In the genomic region with DNA sequence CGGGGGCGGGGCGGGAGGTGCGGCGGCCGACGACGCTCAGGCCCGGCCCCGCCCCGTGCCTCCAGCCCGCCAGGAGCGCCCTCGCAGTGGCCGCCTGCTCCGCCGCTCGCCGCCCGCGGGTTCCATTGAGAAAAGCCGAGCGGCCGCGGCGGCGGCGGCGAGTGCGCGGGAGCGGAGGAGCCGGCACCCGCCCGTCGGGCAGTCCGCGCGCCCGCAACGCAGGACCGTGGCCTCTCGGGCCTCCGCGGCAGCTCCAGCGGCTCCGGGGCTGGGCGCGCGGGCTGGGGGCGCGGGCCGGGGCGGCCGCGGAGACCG, we compare ENCODE assay signal across 8 cellular contexts. TPM values are rescaled to one million over a fixed set of nuclear protein-coding genes. Genes with fewer than 3 reads are reported as not detected.
DNase-seq lines count a peak whose midpoint lies in the region; ATAC-seq and TF ChIP-seq lines count a peak whose summit lies in the region.

A gene (plus strand): TSS at position 64 of the 315 bp plus-strand sequence. CDS start 359 bp downstream, outside the sequence.

- H3K4me2 ChIP-seq in OCI-LY1 (ENCODE audit: low read length): peak within 1 kb of the TSS; percentile 58

- no peaks in the 10 kb centered on the region for H3K9me2 ChIP-seq in OCI-LY1 (ENCODE audit: low read depth, low read length)

- no peaks in the 10 kb centered on the region for H3K36me3 ChIP-seq in OCI-LY1 (ENCODE audit: insufficient read depth, low read length)
- H3K36me3 ChIP-seq in esophagus muscularis mucosa: no peaks in the 10 kb centered on the region
- no peaks in the 10 kb centered on the region for H3K36me3 ChIP-seq in gastrocnemius medialis

- no peak for TF ChIP-seq EP300 in esophagus muscularis mucosa (IDR thresholded peaks at IDR 0.05)

- H3K9me3 ChIP-seq in OCI-LY1 (ENCODE audit: low read length) (no peaks in the 10 kb centered on the region), esophagus muscularis mucosa (no peaks in the 10 kb centered on the region), gastrocnemius medialis (no peaks in the 10 kb centered on the region)

- WGBS in esophagus muscularis mucosa: 0% methylated on average over 17 of the region's 57 CpGs

- ATAC-seq in gastrocnemius medialis (peak in 1 of 2 donors; percentile 9), GM19023 (IDR thresholded peaks at IDR 0.05; ENCODE audit: unreplicated experiment) (no peak)

- no peaks in the 10 kb centered on the region for H3F3A ChIP-seq in OCI-LY1 (ENCODE audit: insufficient read depth, low read length)

- H3K79me2 ChIP-seq in OCI-LY1 (ENCODE audit: insufficient read depth, low read length): no peaks in the 10 kb centered on the region

- peak within 1 kb of the TSS; percentile 67 for H3K4me3 ChIP-seq in OCI-LY1 (ENCODE audit: low read depth, low read length, poor library complexity, severe bottlenecking)
- peak within 1 kb of the TSS; percentile 65 to 71 (median 66) for H3K4me3 ChIP-seq in esophagus muscularis mucosa
- peak within 1 kb of the TSS; percentile 58 to 75 (median 62) for H3K4me3 ChIP-seq in gastrocnemius medialis

- TF ChIP-seq POLR2A in GM15510 (IDR thresholded peaks at IDR 0.05; ENCODE audit: borderline replicate concordance, extremely low read depth, insufficient read length) (peak; percentile 59), esophagus muscularis mucosa (IDR thresholded peaks at IDR 0.05; ENCODE audit: low read depth) (no peak), gastrocnemius medialis (IDR thresholded peaks at IDR 0.05) (peak; percentile 22 to 33)

- no peak within 1 kb of the TSS for H3K27ac ChIP-seq in OCI-LY1 (ENCODE audit: low read depth, low read length, poor library complexity, severe bottlenecking)
- H3K27ac ChIP-seq in esophagus muscularis mucosa (replicated peaks in 1 of 4): peak within 1 kb of the TSS; percentile 64 to 78 (median 68)
- H3K27ac ChIP-seq in gastrocnemius medialis: peak within 1 kb of the TSS; percentile 60 to 76 (median 72)

- H3K4me1 ChIP-seq in OCI-LY1 (ENCODE audit: insufficient read depth, low read length, severe bottlenecking): no peaks in the 10 kb centered on the region
- peaks cover 27 to 49% (median 43%) of the 10 kb centered on the region in 4 donors for H3K4me1 ChIP-seq in esophagus muscularis mucosa
- peaks cover 5 to 26% of the 10 kb centered on the region in 2 donors for H3K4me1 ChIP-seq in gastrocnemius medialis

- H4K20me1 ChIP-seq in OCI-LY1 (ENCODE audit: insufficient read depth, low read length): no peaks in the 10 kb centered on the region

- in situ Hi-C loops in gastrocnemius medialis (cut with MboI; ENCODE audit: low sequenced_read_pairs in 4 of 4): no loop called here

- 0 out of 2 replicates have a peak within 1 kb of the TSS, but pooled peaks have one; percentile 28 for H3K9ac ChIP-seq in OCI-LY1 (ENCODE audit: low read length)

- 0 out of 2 replicates have a peak within 1 kb of the TSS, but pooled peaks have one; percentile 3 for H2AFZ ChIP-seq in OCI-LY1 (ENCODE audit: low read length)

- intact Hi-C loops in esophagus muscularis mucosa (cut with DNase I) (no loop called here), gastrocnemius medialis (cut with DNase I; ENCODE audit: low total_unique reads) (loop anchor here (5.0 kb wide), 1 partner anchor 209 kb away; a partner anchor contains a TSS)

- H3K27me3 ChIP-seq in OCI-LY1 (ENCODE audit: insufficient read depth, low read length) (peaks cover 21% of the 10 kb centered on the region; the same call in 1 of the 2 replicates), esophagus muscularis mucosa (peaks cover 0 to 44% (median 14%) of the 10 kb centered on the region in 4 donors), gastrocnemius medialis (peaks cover 20 to 43% (median 31%) of the 10 kb centered on the region in 3 donors)

- DNase-seq in esophagus muscularis mucosa (ENCODE audit: extremely low spot score) (no peak), gastrocnemius medialis (no peak), NCI-H146 (lab: John Stamatoyannopoulos, UW) (no peak), NCI-H1930 (lab: John Stamatoyannopoulos, UW) (no peak), HPDE6-E6E7 (ENCODE audit: extremely low spot score) (no peak)

- TF ChIP-seq CTCF in OCI-LY1 (IDR thresholded peaks at IDR 0.05; ENCODE audit: low read length) (no peak), esophagus muscularis mucosa (IDR thresholded peaks at IDR 0.05) (no peak), gastrocnemius medialis (IDR thresholded peaks at IDR 0.05 in 4 of 5, conservative IDR thresholded peaks at IDR 0.05 in 1 of 5) (no peak)

RNA-seq across cellular contexts. Expression of the gene that starts here (rescaled TPM):
- total RNA-seq in esophagus muscularis mucosa: 1 to 10 TPM in 2 of 4 donors, under 1 TPM in 2; 0.42 to 1.4 (median 1.0) TPM
- under 1 TPM; 0.31 to 0.71 (median 0.56) TPM for total RNA-seq in gastrocnemius medialis
